22 cellular contexts compared by ENCODE assay signal in the genomic region with DNA sequence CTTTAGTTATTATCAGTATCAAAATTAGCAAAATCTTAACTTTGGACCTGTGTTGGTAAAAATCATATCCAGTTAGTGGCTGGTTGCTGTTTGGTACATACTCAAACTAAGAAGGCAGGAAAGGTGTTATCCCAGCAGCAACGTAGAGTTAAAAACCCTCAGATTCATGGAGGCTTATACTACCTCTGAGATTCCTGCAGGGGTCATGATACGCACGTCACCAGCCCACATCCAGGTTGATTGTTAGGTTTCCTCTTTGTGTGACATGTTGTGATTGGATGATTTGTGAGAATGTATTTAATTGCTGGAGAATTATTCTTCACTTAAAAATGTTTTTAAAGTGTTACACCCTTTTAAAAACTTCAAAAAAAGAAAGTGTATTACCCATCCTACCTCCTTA.
DNase-seq lines count a peak whose midpoint lies in the region; ATAC-seq, FAIRE-seq and TF ChIP-seq lines count a peak whose summit lies in the region.
"Had no signal": no experiment of that assay in that cellular context is flagged by ENCODE, and none has a peak within 500 bp of the region (broad histone marks: within the 10 kb centered on the region; RNA-seq: fewer than 3 reads in every experiment).

No MANE protein-coding gene starts in this region.

- SMC1A ChIA-PET in GM12878 (lab: Charles Lee; ENCODE audit: uncharacterized antibody, unreplicated experiment), result no interaction called here

- no peak overlapping the region for H3K4me2 ChIP-seq in GM12878 (ENCODE audit: control insufficient read depth, insufficient read depth)

- FAIRE-seq in GM12878 (lab: Jason Lieb, UNC), result no peak
- FAIRE-seq: A204.1, colon, frontal cortex had no signal

- H3K4me3 ChIP-seq in H7 (ENCODE audit: insufficient read depth, low read depth, low read length) (no peak overlapping the region), GM12878 (no peak overlapping the region), liver (ENCODE audit: low read depth in 1 of 3, low read length in 3 of 3) (no peak overlapping the region)
- H3K4me3 ChIP-seq: tibial artery had no signal

- H3K36me3 Mint-ChIP-seq in MCF 10A (ENCODE audit: insufficient read depth, unreplicated experiment), result no peaks in the 10 kb centered on the region
- H3K36me3 Mint-ChIP-seq: activated naive CD4-positive, alpha-beta T cell treated with anti-CD3 and anti-CD28 coated beads, Interleukin-2, amount 50 U/mL, for 72 hours; stimulated activated effector memory CD8-positive, alpha-beta T cell treated with anti-CD3 and anti-CD28 coated beads, Interleukin-12 subunit alpha, Interleukin-12 subunit beta, amount 100 ng/mL, for 72 hours had no signal

- H3K27me3 ChIP-seq in H7 (ENCODE audit: control insufficient read depth, insufficient read depth, low read length), result no peaks in the 10 kb centered on the region; the same call in 1 of the 2 replicates
- no peaks in the 10 kb centered on the region for H3K27me3 ChIP-seq in GM12878 (replicated peaks in 1 of 2; ENCODE audit: control insufficient read depth in 2 of 2, insufficient read depth in 2 of 2, low read length in 1 of 2)
- no peaks in the 10 kb centered on the region for H3K27me3 ChIP-seq in liver (ENCODE audit: control insufficient read depth in 4 of 4, insufficient read depth in 4 of 4, low read length in 3 of 4)
- H3K27me3 ChIP-seq: tibial artery had no signal

- TF ChIP-seq RAD21 in GM12878 (IDR thresholded peaks at IDR 0.05; ENCODE audit: insufficient read depth, low read depth, low read length) (peak; percentile 53), liver (IDR thresholded peaks at IDR 0.05) (peak; percentile 22 to 29)

- TF ChIP-seq POLR2A in GM12878 (IDR thresholded peaks at IDR 0.05; ENCODE audit: low read depth, low read length), result no peak

- in situ Hi-C loops in GM12878 (cut with MboI), result no loop called here

- no peaks in the 10 kb centered on the region for H3K4me1 Mint-ChIP-seq in MCF 10A (ENCODE audit: insufficient read depth, unreplicated experiment)
- H3K4me1 Mint-ChIP-seq: immature natural killer cell; nephron; stimulated activated effector memory CD8-positive, alpha-beta T cell treated with anti-CD3 and anti-CD28 coated beads, Interleukin-12 subunit alpha, Interleukin-12 subunit beta, amount 100 ng/mL, for 72 hours had no signal

- BruUV-seq in GM12878 (replicated peaks; lab: Mats Ljungman, UMichigan) (no TSS peak), MCF 10A (replicated peaks; lab: Mats Ljungman, UMichigan) (no TSS peak)

- no peak overlapping the region for H3K4me3 Mint-ChIP-seq in MCF 10A (ENCODE audit: unreplicated experiment)
- H3K4me3 Mint-ChIP-seq: activated T-cell treated with anti-CD3 and anti-CD28 coated beads, Interleukin-2, amount 50 U/mL, for 72 hours; immature natural killer cell; nephron; stimulated activated effector memory CD8-positive, alpha-beta T cell treated with anti-CD3 and anti-CD28 coated beads, Interleukin-12 subunit alpha, Interleukin-12 subunit beta, amount 100 ng/mL, for 72 hours; T-helper 1 cell treated with Interleukin-12 subunit alpha and Interleukin-12 subunit beta and Interleukin-4 antibody, amounts not matched to agents 30 μg/mL and 1 μg/mL, for 36 hours had no signal

- POLR2A ChIA-PET in GM12878 (lab: Charles Lee), result no interaction called here
- POLR2A ChIA-PET in MCF 10A (lab: Yijun Ruan, JAX), result no interaction called here

- TF ChIP-seq CTCF in GM12878 (IDR thresholded peaks at IDR 0.05 in 2 of 3, conservative IDR thresholded peaks at IDR 0.05 in 1 of 3; ENCODE audit: control insufficient read depth in 2 of 3, extremely low read depth in 1 of 3, insufficient read depth in 1 of 3, low read depth in 3 of 3, low read length in 3 of 3), result no peak; a peak in 1 of 6 replicates
- no peak for TF ChIP-seq CTCF in liver (IDR thresholded peaks at IDR 0.05; ENCODE audit: low read depth, low read length, missing input control)
- no peak for TF ChIP-seq CTCF in MCF 10A (IDR thresholded peaks at IDR 0.05; ENCODE audit: unreplicated experiment)

- peak; percentile 7 for DNase-seq in NCI-H1436 (lab: John Stamatoyannopoulos, UW)
- DNase-seq in NCI-H1436 treated with DMSO at 0.1 percent for 48 hours (lab: John Stamatoyannopoulos, UW), result no peak
- peak; percentile 46 for DNase-seq in H7
- no peak for DNase-seq in GM12878 (ENCODE audit: low read depth, low spot score)
- DNase-seq in NCI-H524 treated with DMSO at 0.1 percent for 48 hours (lab: John Stamatoyannopoulos, UW), result no peak
- no peak for DNase-seq in AML-193 (lab: John Stamatoyannopoulos, UW)
- DNase-seq in MCF 10A (ENCODE audit: unreplicated experiment), result no peak
- DNase-seq: activated CD4-positive, CD25-positive, alpha-beta regulatory T cell; activated T-cell treated with anti-CD3 and anti-CD28 coated beads, Interleukin-2, amount 50 U/mL, for 72 hours; C1 segment of cervical spinal cord; DND-41; immature natural killer cell; stimulated activated CD4-positive, alpha-beta T cell treated with anti-CD3 and anti-CD28 coated beads, Interleukin-12 subunit alpha, Interleukin-12 subunit beta, amount 100 ng/mL, for 4 hours; tibial artery had no signal

- TF ChIP-seq EP300 in GM12878 (IDR thresholded peaks at IDR 0.05; ENCODE audit: borderline replicate concordance in 1 of 2, control insufficient read depth in 1 of 2, low read depth in 2 of 2, low read length in 2 of 2), result no peak

- no peaks in the 10 kb centered on the region for H4K20me1 ChIP-seq in GM12878 (ENCODE audit: control insufficient read depth, insufficient read depth)

- H3K27ac ChIP-seq in GM12878 (ENCODE audit: control insufficient read depth, insufficient read depth) (no peak overlapping the region), liver (ENCODE audit: low read depth in 1 of 2, low read length in 2 of 2) (no peak overlapping the region)
- H3K27ac ChIP-seq: tibial artery had no signal

- 47% methylated on average over 3 of the region's 3 CpGs for WGBS in GM12878 (ENCODE audit: insufficient coverage, insufficient replicate concordance, low lambda C conversion rate, missing lambda C conversion rate)
- WGBS in liver, result 42% methylated on average over 3 of the region's 3 CpGs

- no peaks in the 10 kb centered on the region for H3K27me3 Mint-ChIP-seq in MCF 10A (ENCODE audit: insufficient read depth, unreplicated experiment)

- CTCF ChIA-PET in GM12878 (lab: Yijun Ruan, JAX), result no interaction called here
- CTCF ChIA-PET in MCF 10A (lab: Yijun Ruan, JAX), result interaction anchor here (0.6 kb wide), 1 partner anchor 840 kb away, joined by 3 read pairs; no protein-coding TSS in a partner anchor

- H3K4me1 ChIP-seq in GM12878 (ENCODE audit: control insufficient read depth, insufficient read depth, low read length) (no peaks in the 10 kb centered on the region), liver (ENCODE audit: control insufficient read depth in 4 of 4, insufficient read depth in 4 of 4, low read length in 3 of 4) (peaks cover 0 to 1% (median 0%) of the 10 kb centered on the region in 4 donors)

- no peaks in the 10 kb centered on the region for H3K9me3 Mint-ChIP-seq in MCF 10A (ENCODE audit: unreplicated experiment)
- H3K9me3 Mint-ChIP-seq: nephron; T-helper 1 cell treated with Interleukin-12 subunit alpha and Interleukin-12 subunit beta and Interleukin-4 antibody, amounts not matched to agents 30 μg/mL and 1 μg/mL, for 36 hours had no signal

- no peak overlapping the region for H3K27ac Mint-ChIP-seq in MCF 10A (ENCODE audit: low read depth, unreplicated experiment)
- H3K27ac Mint-ChIP-seq: activated naive CD4-positive, alpha-beta T cell treated with anti-CD3 and anti-CD28 coated beads, Interleukin-2, amount 50 U/mL, for 72 hours; activated T-cell treated with anti-CD3 and anti-CD28 coated beads, Interleukin-2, amount 50 U/mL, for 72 hours; immature natural killer cell; nephron; stimulated activated effector memory CD8-positive, alpha-beta T cell treated with anti-CD3 and anti-CD28 coated beads, Interleukin-12 subunit alpha, Interleukin-12 subunit beta, amount 100 ng/mL, for 72 hours; T-helper 1 cell treated with Interleukin-12 subunit alpha and Interleukin-12 subunit beta and Interleukin-4 antibody, amounts not matched to agents 30 μg/mL and 1 μg/mL, for 36 hours had no signal

- peak; percentile 58; the same call in 2 of the 3 replicates for ATAC-seq in GM12878
- ATAC-seq: activated naive CD4-positive, alpha-beta T cell treated with anti-CD3 and anti-CD28 coated beads, Interleukin-2, amount 50 U/mL, for 72 hours; activated T-cell treated with anti-CD3 and anti-CD28 coated beads, Interleukin-2, amount 50 U/mL, for 72 hours; stimulated activated effector memory CD8-positive, alpha-beta T cell treated with anti-CD3 and anti-CD28 coated beads, Interleukin-12 subunit alpha, Interleukin-12 subunit beta, amount 100 ng/mL, for 72 hours had no signal

- no peak overlapping the region for H2AFZ ChIP-seq in GM12878 (ENCODE audit: control insufficient read depth, low read depth, low read length)

- RAD21 ChIA-PET in GM12878 (lab: Charles Lee; ENCODE audit: unreplicated experiment), result no interaction called here

- H3K9ac ChIP-seq in GM12878 (ENCODE audit: control insufficient read depth, insufficient read depth, low read length) (no peak overlapping the region), liver (ENCODE audit: low read depth in 1 of 2, low read length in 2 of 2) (no peak overlapping the region)

- H3K9me3 ChIP-seq in GM12878 (replicated peaks; ENCODE audit: control insufficient read depth, insufficient read depth, low read length) (no peaks in the 10 kb centered on the region), liver (ENCODE audit: control insufficient read depth in 4 of 4, low read length in 3 of 4) (no peaks in the 10 kb centered on the region)
- H3K9me3 ChIP-seq: tibial artery had no signal

- no peaks in the 10 kb centered on the region for H3K79me2 ChIP-seq in GM12878 (ENCODE audit: control insufficient read depth, insufficient read depth, low read length)

- intact Hi-C loops in GM12878 (cut with micrococcal nuclease; ENCODE audit: unreplicated experiment) (no loop called here), MCF 10A (cut with micrococcal nuclease) (no loop called here)

- H3K36me3 ChIP-seq in H7 (replicated peaks; ENCODE audit: control insufficient read depth, insufficient read depth, low read length) (no peaks in the 10 kb centered on the region), GM12878 (ENCODE audit: control insufficient read depth in 2 of 2, insufficient read depth in 2 of 2, low read length in 1 of 2) (no peaks in the 10 kb centered on the region), liver (ENCODE audit: control insufficient read depth in 4 of 4, insufficient read depth in 3 of 4, low read depth in 1 of 4, low read length in 3 of 4) (no peaks in the 10 kb centered on the region)
- H3K36me3 ChIP-seq: tibial artery had no signal

TF ChIP-seq in GM12878, 131 proteins besides CTCF, POLR2A, EP300 and RAD21 (continues in another document):
- TF ChIP-seq FOS (IDR thresholded peaks at IDR 0.05; ENCODE audit: borderline replicate concordance, extremely low read depth, insufficient read length), result no peak
- no peak for TF ChIP-seq CHD4 (IDR thresholded peaks at IDR 0.05)
- no peak for TF ChIP-seq RFX5 (IDR thresholded peaks at IDR 0.05; ENCODE audit: low read depth, low read length)
- TF ChIP-seq SMARCA5 (IDR thresholded peaks at IDR 0.05), result no peak

TF ChIP-seq in liver, 16 proteins besides CTCF, POLR2A, EP300 and RAD21:
- TF ChIP-seq NR2F2 (IDR thresholded peaks at IDR 0.05), result no peak

Comparison
In these comparisons a context has a peak if more than half of its experiments do, and no peak if none do; other contexts are left out.
1. DNase-seq: peak in NCI-H1436 (single experiment) and H7 (single experiment); none in NCI-H1436 treated with DMSO at 0.1 percent for 48 hours (single experiment), GM12878 (single experiment), NCI-H524 treated with DMSO at 0.1 percent for 48 hours (single experiment), AML-193 (0 of 2) and MCF 10A (single experiment).